In genomic region chr1:115193429-115193828, GRCh38 we compare ENCODE assay signal across 24 cellular contexts.
DNase-seq lines count a peak whose midpoint lies in the region; ATAC-seq and TF ChIP-seq lines count a peak whose summit lies in the region.
"Had no signal": no experiment of that assay in that cellular context is flagged by ENCODE, and none has a peak within 500 bp of the region (broad histone marks: within the 10 kb centered on the region; RNA-seq: fewer than 3 reads in every experiment).

No MANE protein-coding gene starts in this region.

- H3K36me3 ChIP-seq in WERI-Rb-1 (no peaks in the 10 kb centered on the region), trophoblast cell (ENCODE audit: control insufficient read depth in 1 of 2, insufficient read depth in 2 of 2, low read length in 2 of 2) (no peaks in the 10 kb centered on the region)
- H3K36me3 ChIP-seq: BLaER1 treated with 17β-estradiol and CSF1 and Interleukin-3, amounts not matched to agents 10 nM and 100 nM had no signal

- H3K9me3 ChIP-seq in H9 (ENCODE audit: control insufficient read depth, low read depth, low read length) (no peaks in the 10 kb centered on the region), WERI-Rb-1 (ENCODE audit: severe bottlenecking) (no peaks in the 10 kb centered on the region), trophoblast cell (ENCODE audit: insufficient read depth, low read depth, low read length) (peaks cover 2% of the 10 kb centered on the region)
- H3K9me3 ChIP-seq: A549; BLaER1 treated with 17β-estradiol and CSF1 and Interleukin-3, amounts not matched to agents 10 nM and 100 nM had no signal

- no peak overlapping the region for H3K9ac ChIP-seq in H9 (ENCODE audit: extremely low read depth, insufficient read length, low read length)
- no peak overlapping the region for H3K9ac ChIP-seq in trophoblast cell (ENCODE audit: low read length)
- H3K9ac ChIP-seq: BLaER1 treated with 17β-estradiol and CSF1 and Interleukin-3, amounts not matched to agents 10 nM and 100 nM had no signal

- no peak overlapping the region for H2BK5ac ChIP-seq in H9 (ENCODE audit: insufficient read length, low read length)
- no peak overlapping the region for H2BK5ac ChIP-seq in trophoblast cell (ENCODE audit: low read depth, low read length, poor library complexity)

- no peak overlapping the region for H3K4me3 Mint-ChIP-seq in H9
- no peak overlapping the region for H3K4me3 Mint-ChIP-seq in stimulated activated effector memory CD8-positive, alpha-beta T cell treated with anti-CD3 and anti-CD28 coated beads, Interleukin-12 subunit alpha, Interleukin-12 subunit beta, amount 100 ng/mL, for 72 hours
- H3K4me3 Mint-ChIP-seq: B cell; CD4-positive, alpha-beta T cell; CD8-positive, alpha-beta T cell had no signal

- H2BK120ac ChIP-seq in H9 (ENCODE audit: low read depth, low read length, poor library complexity, severe bottlenecking) (no peak overlapping the region), trophoblast cell (ENCODE audit: insufficient read depth, low read length, poor library complexity) (peak overlapping the region; percentile 79)

- H3K27ac Mint-ChIP-seq in H9: no peak overlapping the region
- H3K27ac Mint-ChIP-seq in stimulated activated effector memory CD8-positive, alpha-beta T cell treated with anti-CD3 and anti-CD28 coated beads, Interleukin-12 subunit alpha, Interleukin-12 subunit beta, amount 100 ng/mL, for 72 hours: no peak overlapping the region
- H3K27ac Mint-ChIP-seq: B cell; CD4-positive, alpha-beta T cell; CD8-positive, alpha-beta T cell had no signal

- H3T11ph ChIP-seq in H9 (ENCODE audit: low read length): no peak overlapping the region

- H4K12ac ChIP-seq in trophoblast cell (ENCODE audit: low read depth, low read length): no peak overlapping the region

- H3K23ac ChIP-seq in H9 (ENCODE audit: insufficient read length, low read depth, low read length) (no peak overlapping the region), trophoblast cell (ENCODE audit: low read length) (no peak overlapping the region)

- H2AK5ac ChIP-seq in H9 (ENCODE audit: insufficient read length, low read length): no peak overlapping the region
- no peak overlapping the region for H2AK5ac ChIP-seq in trophoblast cell (ENCODE audit: low read length)

- peaks cover 1% of the 10 kb centered on the region; the same call in 1 of the 2 replicates for H3K27me3 Mint-ChIP-seq in H9 (ENCODE audit: low read depth)

- TF ChIP-seq POLR2A in erythroblast (IDR thresholded peaks at IDR 0.05; ENCODE audit: low read length): no peak

- no peak for DNase-seq in H9
- DNase-seq in WERI-Rb-1: peak; percentile 15
- DNase-seq in trophoblast cell: peak; percentile 30 to 64
- DNase-seq in stimulated activated effector memory CD8-positive, alpha-beta T cell treated with anti-CD3 and anti-CD28 coated beads, Interleukin-12 subunit alpha, Interleukin-12 subunit beta, amount 100 ng/mL, for 72 hours (ENCODE audit: low spot score in 2 of 2): no peak
- no peak for DNase-seq in erythroblast (lab: John Stamatoyannopoulos, UW)
- DNase-seq: AML-193; CD4-positive, alpha-beta T cell; CD8-positive, alpha-beta T cell; COR-L47; DMS 273 treated with DMSO at 0.1 percent for 48 hours; DMS153; DMS53; DMS79; DND-41; EL; GDM1 had no signal

- H3K4me3 ChIP-seq in WERI-Rb-1 (ENCODE audit: low read depth, low read length) (no peak overlapping the region), trophoblast cell (ENCODE audit: low read depth, low read length) (no peak overlapping the region)
- H3K4me3 ChIP-seq: A549; BLaER1 treated with 17β-estradiol and CSF1 and Interleukin-3, amounts not matched to agents 10 nM and 100 nM; GM12878 had no signal

- H3K14ac ChIP-seq in H9 (ENCODE audit: insufficient read depth, low read length) (peak overlapping the region; percentile 53; the same call in 1 of the 2 replicates), trophoblast cell (ENCODE audit: low read length) (no peak overlapping the region)

- H3K4me2 ChIP-seq in H9 (ENCODE audit: insufficient read depth, insufficient read length, low read length) (no peak overlapping the region), trophoblast cell (ENCODE audit: low read length) (no peak overlapping the region)
- H3K4me2 ChIP-seq: A549; BLaER1 treated with 17β-estradiol and CSF1 and Interleukin-3, amounts not matched to agents 10 nM and 100 nM had no signal

- H3K79me1 ChIP-seq in H9 (ENCODE audit: insufficient read depth, low read depth, low read length, poor library complexity, severe bottlenecking) (no peaks in the 10 kb centered on the region), trophoblast cell (ENCODE audit: low read length) (peaks cover 33% of the 10 kb centered on the region)

- H3K27ac ChIP-seq in H9 (ENCODE audit: insufficient read length, low read depth, low read length) (no peak overlapping the region), WERI-Rb-1 (peak overlapping the region; percentile 48), trophoblast cell (ENCODE audit: low read depth, low read length) (no peak overlapping the region)
- H3K27ac ChIP-seq: 22Rv1; BLaER1 treated with 17β-estradiol and CSF1 and Interleukin-3, amounts not matched to agents 10 nM and 100 nM; C4-2B had no signal

- H3K27me3 ChIP-seq in H9 (ENCODE audit: insufficient read depth, low read length) (no peaks in the 10 kb centered on the region), WERI-Rb-1 (ENCODE audit: insufficient read depth, low read depth, severe bottlenecking) (no peaks in the 10 kb centered on the region), trophoblast cell (ENCODE audit: insufficient read depth, low read length) (no peaks in the 10 kb centered on the region)
- H3K27me3 ChIP-seq: BLaER1 treated with 17β-estradiol and CSF1 and Interleukin-3, amounts not matched to agents 10 nM and 100 nM had no signal

- H3K4ac ChIP-seq in H9 (ENCODE audit: low read depth, low read length) (no peak overlapping the region), trophoblast cell (ENCODE audit: low read depth, low read length) (no peak overlapping the region)

- H4K91ac ChIP-seq in H9 (ENCODE audit: insufficient read length, low read depth, low read length) (no peak overlapping the region), trophoblast cell (ENCODE audit: low read depth, low read length) (peak overlapping the region; percentile 2)

- no peak overlapping the region for H2BK15ac ChIP-seq in H9 (ENCODE audit: low read depth, low read length)

- no peaks in the 10 kb centered on the region for H3K9me3 Mint-ChIP-seq in H9
- no peaks in the 10 kb centered on the region for H3K9me3 Mint-ChIP-seq in stimulated activated effector memory CD8-positive, alpha-beta T cell treated with anti-CD3 and anti-CD28 coated beads, Interleukin-12 subunit alpha, Interleukin-12 subunit beta, amount 100 ng/mL, for 72 hours
- H3K9me3 Mint-ChIP-seq: CD4-positive, alpha-beta T cell; CD8-positive, alpha-beta T cell had no signal

- peaks cover 6 to 8% of the 10 kb centered on the region in 2 experiments; a peak in 3 of 4 replicates for H3K4me1 Mint-ChIP-seq in H9
- H3K4me1 Mint-ChIP-seq in stimulated activated effector memory CD8-positive, alpha-beta T cell treated with anti-CD3 and anti-CD28 coated beads, Interleukin-12 subunit alpha, Interleukin-12 subunit beta, amount 100 ng/mL, for 72 hours: no peaks in the 10 kb centered on the region
- H3K4me1 Mint-ChIP-seq: B cell had no signal

- H4K20me1 ChIP-seq in H9 (ENCODE audit: control insufficient read depth, insufficient read depth, insufficient read length): no peaks in the 10 kb centered on the region
- H4K20me1 ChIP-seq: BLaER1 treated with 17β-estradiol and CSF1 and Interleukin-3, amounts not matched to agents 10 nM and 100 nM had no signal

- H3K23me2 ChIP-seq in H9 (ENCODE audit: insufficient read length, low read depth, low read length, poor library complexity, severe bottlenecking): no peaks in the 10 kb centered on the region

- H3K4me1 ChIP-seq in H9 (ENCODE audit: insufficient read depth, low read length): no peaks in the 10 kb centered on the region
- peaks cover 32 to 40% of the 10 kb centered on the region in 2 experiments for H3K4me1 ChIP-seq in trophoblast cell (ENCODE audit: control insufficient read depth in 1 of 2, insufficient read depth in 2 of 2, low read length in 2 of 2)

- H2BK20ac ChIP-seq in H9 (ENCODE audit: low read depth, low read length, poor library complexity, severe bottlenecking): no peak overlapping the region

- H3K36me3 Mint-ChIP-seq in H9 (ENCODE audit: insufficient read depth in 1 of 3, low read depth in 3 of 3): no peaks in the 10 kb centered on the region
- H3K36me3 Mint-ChIP-seq in stimulated activated effector memory CD8-positive, alpha-beta T cell treated with anti-CD3 and anti-CD28 coated beads, Interleukin-12 subunit alpha, Interleukin-12 subunit beta, amount 100 ng/mL, for 72 hours: no peaks in the 10 kb centered on the region
- H3K36me3 Mint-ChIP-seq: CD8-positive, alpha-beta T cell had no signal

- no peak overlapping the region for H4K5ac ChIP-seq in H9 (ENCODE audit: insufficient read length, low read depth, low read length)

- H3K18ac ChIP-seq in H9 (ENCODE audit: insufficient read length, low read depth, low read length): no peak overlapping the region
- peak overlapping the region; percentile 10 for H3K18ac ChIP-seq in trophoblast cell (ENCODE audit: low read length)

- no peak overlapping the region for H4K8ac ChIP-seq in H9 (replicated peaks; ENCODE audit: insufficient read length, low read depth, low read length)
- no peak overlapping the region for H4K8ac ChIP-seq in trophoblast cell (ENCODE audit: low read depth, low read length)

- no peak overlapping the region for H3K56ac ChIP-seq in H9 (ENCODE audit: insufficient read length, low read depth, low read length)

- TF ChIP-seq CTCF in H9 (conservative IDR thresholded peaks at IDR 0.05) (no peak), WERI-Rb-1 (IDR thresholded peaks at IDR 0.05; ENCODE audit: low read depth, low read length) (no peak)

- no peaks in the 10 kb centered on the region for H3K79me2 ChIP-seq in H9 (ENCODE audit: insufficient read depth, low read length)
- peaks cover 6% of the 10 kb centered on the region for H3K79me2 ChIP-seq in trophoblast cell (ENCODE audit: control insufficient read depth, insufficient read depth, low read length, poor library complexity)

- no peak overlapping the region for H2BK12ac ChIP-seq in H9 (ENCODE audit: insufficient read length, low read depth, low read length)
- H2BK12ac ChIP-seq in trophoblast cell (ENCODE audit: low read length): peak overlapping the region; percentile 9

- WGBS in H9 (ENCODE audit: extremely low coverage, insufficient read length, low lambda C conversion rate): no CpG with 5 or more reads among the region's 2 CpGs
- no CpG with 5 or more reads among the region's 2 CpGs for WGBS in trophoblast cell (ENCODE audit: extremely low coverage, insufficient coverage, insufficient read length)

- peak; percentile 40 for ATAC-seq in stimulated activated effector memory CD8-positive, alpha-beta T cell treated with anti-CD3 and anti-CD28 coated beads, Interleukin-12 subunit alpha, Interleukin-12 subunit beta, amount 100 ng/mL, for 72 hours
- ATAC-seq in HG02885 (IDR thresholded peaks at IDR 0.05; ENCODE audit: poor library complexity, unreplicated experiment) (no peak), HG02678 (IDR thresholded peaks at IDR 0.05; ENCODE audit: unreplicated experiment) (no peak)
- ATAC-seq: A549; CD8-positive, alpha-beta T cell; GM12878 had no signal

- H2AFZ ChIP-seq in H9 (ENCODE audit: low read length) (no peak overlapping the region), trophoblast cell (ENCODE audit: insufficient read depth, low read length, poor library complexity) (no peak overlapping the region)

Comparison
In these comparisons a context has a peak if more than half of its experiments do, and no peak if none do; other contexts are left out.
1. DNase-seq: peak in WERI-Rb-1 (single experiment) and trophoblast cell (2 of 2); none in H9 (single experiment), stimulated activated effector memory CD8-positive, alpha-beta T cell treated with anti-CD3 and anti-CD28 coated beads, Interleukin-12 subunit alpha, Interleukin-12 subunit beta, amount 100 ng/mL, for 72 hours (0 of 2) and erythroblast (0 of 2).